In the genomic region with DNA sequence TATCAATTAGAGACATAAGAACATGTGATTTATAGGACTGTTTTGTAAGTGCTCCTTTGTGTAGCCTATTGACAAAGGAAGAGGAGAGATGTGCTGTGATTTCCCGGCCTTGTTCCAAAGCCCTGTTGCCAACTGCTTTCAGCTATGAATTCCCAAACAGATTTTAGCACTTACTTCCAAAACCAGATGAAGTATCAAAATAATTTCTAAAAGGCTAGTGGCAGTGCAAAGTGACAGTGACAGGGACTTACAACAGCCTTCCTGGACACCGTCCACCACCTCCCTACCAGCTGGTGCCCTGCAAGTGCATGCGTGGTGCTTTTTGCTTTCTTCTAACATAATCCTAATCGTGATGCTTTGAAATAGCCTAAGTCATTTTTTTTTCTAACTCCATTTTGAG, we compare ENCODE assay signal across 20 cellular contexts.
DNase-seq lines count a peak whose midpoint lies in the region; ATAC-seq and TF ChIP-seq lines count a peak whose summit lies in the region.
"Had no signal": no experiment of that assay in that cellular context is flagged by ENCODE, and none has a peak within 500 bp of the region (broad histone marks: within the 10 kb centered on the region; RNA-seq: fewer than 3 reads in every experiment).

No MANE protein-coding gene starts in this region.

- peak; percentile 12 for DNase-seq in NCI-H82 (lab: John Stamatoyannopoulos, UW)
- DNase-seq in NCI-H82 treated with DMSO at 0.1 percent for 48 hours (lab: John Stamatoyannopoulos, UW; ENCODE audit: unreplicated experiment): no peak
- peak; percentile 8 to 64 (median 52) for DNase-seq in dorsolateral prefrontal cortex
- no peak for DNase-seq in mesothelial cell of epicardium (ENCODE audit: low spot score in 2 of 2, unreplicated experiment in 2 of 2)
- DNase-seq in superior temporal gyrus (ENCODE audit: extremely low spot score): peak; percentile 70
- DNase-seq in DMS53 (lab: John Stamatoyannopoulos, UW): no peak
- no peak for DNase-seq in EL
- DNase-seq: activated CD8-positive, alpha-beta memory T cell treated with anti-CD3 and anti-CD28 coated beads for 24 hours; CD4-positive, alpha-beta T cell; cerebellar nuclear complex; DND-41; gastrocnemius medialis; Karpas-422; small intestine; upper lobe of left lung; WERI-Rb-1 had no signal

- ATAC-seq in HG02970 (IDR thresholded peaks at IDR 0.05; ENCODE audit: low FRiP score, unreplicated experiment): no peak
- ATAC-seq: gastrocnemius medialis; stimulated activated effector memory CD8-positive, alpha-beta T cell treated with anti-CD3 and anti-CD28 coated beads, Interleukin-12 subunit alpha, Interleukin-12 subunit beta, amount 100 ng/mL, for 72 hours had no signal

- no peaks in the 10 kb centered on the region for H3K36me3 Mint-ChIP-seq in mesothelial cell of epicardium
- H3K36me3 Mint-ChIP-seq: stimulated activated effector memory CD8-positive, alpha-beta T cell treated with anti-CD3 and anti-CD28 coated beads, Interleukin-12 subunit alpha, Interleukin-12 subunit beta, amount 100 ng/mL, for 72 hours had no signal

- intact Hi-C loops in dorsolateral prefrontal cortex (cut with DNase I): no loop called here

- no peak overlapping the region for H3K4me3 ChIP-seq in dorsolateral prefrontal cortex
- H3K4me3 ChIP-seq: gastrocnemius medialis, lung, upper lobe of left lung had no signal

- H3K27me3 ChIP-seq in dorsolateral prefrontal cortex: no peaks in the 10 kb centered on the region
- H3K27me3 ChIP-seq: gastrocnemius medialis, upper lobe of left lung had no signal

- peaks cover 35% of the 10 kb centered on the region for H3K4me1 Mint-ChIP-seq in mesothelial cell of epicardium
- H3K4me1 Mint-ChIP-seq: stimulated activated effector memory CD8-positive, alpha-beta T cell treated with anti-CD3 and anti-CD28 coated beads, Interleukin-12 subunit alpha, Interleukin-12 subunit beta, amount 100 ng/mL, for 72 hours had no signal

- H3K9me3 Mint-ChIP-seq in mesothelial cell of epicardium: no peaks in the 10 kb centered on the region
- H3K9me3 Mint-ChIP-seq: activated T-helper 1 cell treated with anti-CD3 and anti-CD28 coated beads, Interleukin-12 subunit alpha, Interleukin-12 subunit beta, Interleukin-2, Interleukin-4 antibody, amounts not matched to agents 30 ng/mL and 10 ng/mL and 1 ng/mL, durations not matched to agents 14 hours and 24 hours and 36 hours; CD4-positive, alpha-beta T cell; stimulated activated effector memory CD8-positive, alpha-beta T cell treated with anti-CD3 and anti-CD28 coated beads, Interleukin-12 subunit alpha, Interleukin-12 subunit beta, amount 100 ng/mL, for 72 hours had no signal

- TF ChIP-seq CTCF in dorsolateral prefrontal cortex (IDR thresholded peaks at IDR 0.05 in 54 of 56, conservative IDR thresholded peaks at IDR 0.05 in 2 of 56; ENCODE audit: low read depth in 1 of 56, partially characterized antibody in 56 of 56) (no peak), mesothelial cell of epicardium (IDR thresholded peaks at IDR 0.05; ENCODE audit: unreplicated experiment) (no peak)

- no peak overlapping the region for H3K4me3 Mint-ChIP-seq in mesothelial cell of epicardium
- H3K4me3 Mint-ChIP-seq: activated T-helper 1 cell treated with anti-CD3 and anti-CD28 coated beads, Interleukin-12 subunit alpha, Interleukin-12 subunit beta, Interleukin-2, Interleukin-4 antibody, amounts not matched to agents 30 ng/mL and 10 ng/mL and 1 ng/mL, durations not matched to agents 14 hours and 24 hours and 36 hours; CD4-positive, alpha-beta T cell; stimulated activated effector memory CD8-positive, alpha-beta T cell treated with anti-CD3 and anti-CD28 coated beads, Interleukin-12 subunit alpha, Interleukin-12 subunit beta, amount 100 ng/mL, for 72 hours had no signal

- peak overlapping the region in 39 of 59 donors; percentile 0 to 84 (median 47) for H3K27ac ChIP-seq in dorsolateral prefrontal cortex
- H3K27ac ChIP-seq: gastrocnemius medialis, WERI-Rb-1 had no signal

- no peaks in the 10 kb centered on the region for H3K27me3 Mint-ChIP-seq in mesothelial cell of epicardium (ENCODE audit: low read depth)

- peak overlapping the region; percentile 58 for H3K27ac Mint-ChIP-seq in mesothelial cell of epicardium
- H3K27ac Mint-ChIP-seq: activated T-helper 1 cell treated with anti-CD3 and anti-CD28 coated beads, Interleukin-12 subunit alpha, Interleukin-12 subunit beta, Interleukin-2, Interleukin-4 antibody, amounts not matched to agents 30 ng/mL and 10 ng/mL and 1 ng/mL, durations not matched to agents 14 hours and 24 hours and 36 hours; CD4-positive, alpha-beta T cell; stimulated activated effector memory CD8-positive, alpha-beta T cell treated with anti-CD3 and anti-CD28 coated beads, Interleukin-12 subunit alpha, Interleukin-12 subunit beta, amount 100 ng/mL, for 72 hours had no signal

Comparison
In these comparisons a context has a peak if more than half of its experiments do, and no peak if none do; other contexts are left out.
1. DNase-seq: peak in NCI-H82 (single experiment), dorsolateral prefrontal cortex (10 of 10) and superior temporal gyrus (single experiment); none in NCI-H82 treated with DMSO at 0.1 percent for 48 hours (single experiment), mesothelial cell of epicardium (0 of 2), DMS53 (single experiment) and EL (single experiment).